1 cellular context compared by ENCODE assay signal in the genomic region with DNA sequence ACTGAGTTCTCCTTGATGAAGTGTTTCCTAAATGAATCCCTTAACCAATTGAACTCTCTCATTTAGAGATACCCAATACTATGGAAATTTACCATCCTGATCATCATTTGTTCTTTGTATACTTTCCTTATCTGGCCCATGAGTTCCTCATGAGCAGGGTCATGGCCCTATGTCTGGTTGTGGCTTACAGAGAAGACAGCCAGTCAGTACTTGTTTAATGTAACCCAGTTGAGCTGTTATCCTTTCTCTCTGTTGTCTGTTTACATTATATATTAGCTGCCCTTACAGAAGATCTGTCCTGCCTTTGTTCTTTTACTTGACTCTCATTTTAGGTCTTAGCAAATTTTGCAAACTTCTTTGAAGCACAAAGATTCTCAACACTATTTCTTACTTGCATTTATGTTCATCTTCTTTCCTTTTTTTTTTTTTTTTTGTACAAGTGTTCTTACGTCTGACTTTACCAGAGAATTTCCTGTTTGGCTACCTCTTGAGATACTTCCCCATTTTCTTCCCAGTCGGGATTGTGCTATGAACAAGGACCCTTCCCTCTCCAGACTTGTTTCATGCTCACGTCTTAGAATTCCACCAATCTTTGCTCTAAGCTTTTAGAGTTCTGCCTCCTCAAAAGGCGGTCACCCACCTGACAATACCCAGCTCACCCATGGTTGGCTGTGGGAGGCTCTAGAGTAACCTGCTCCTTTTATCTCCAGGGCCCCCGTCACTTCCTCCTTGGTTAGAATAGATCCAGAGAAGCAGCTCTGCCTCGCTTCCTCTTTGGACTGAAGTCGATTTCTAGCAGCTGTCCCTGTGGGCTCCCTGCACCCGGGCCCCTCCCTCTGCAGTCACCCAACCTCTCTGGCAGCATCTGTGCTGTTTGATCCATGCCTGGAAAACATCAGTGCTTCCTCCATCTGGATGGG.
TF ChIP-seq lines count a peak whose summit lies in the region.

No MANE protein-coding gene starts in this region.

TF ChIP-seq in WTC11, 78 proteins besides CTCF, POLR2A, EP300 and RAD21 (continued from another document):
- TF ChIP-seq, protein P1, sequence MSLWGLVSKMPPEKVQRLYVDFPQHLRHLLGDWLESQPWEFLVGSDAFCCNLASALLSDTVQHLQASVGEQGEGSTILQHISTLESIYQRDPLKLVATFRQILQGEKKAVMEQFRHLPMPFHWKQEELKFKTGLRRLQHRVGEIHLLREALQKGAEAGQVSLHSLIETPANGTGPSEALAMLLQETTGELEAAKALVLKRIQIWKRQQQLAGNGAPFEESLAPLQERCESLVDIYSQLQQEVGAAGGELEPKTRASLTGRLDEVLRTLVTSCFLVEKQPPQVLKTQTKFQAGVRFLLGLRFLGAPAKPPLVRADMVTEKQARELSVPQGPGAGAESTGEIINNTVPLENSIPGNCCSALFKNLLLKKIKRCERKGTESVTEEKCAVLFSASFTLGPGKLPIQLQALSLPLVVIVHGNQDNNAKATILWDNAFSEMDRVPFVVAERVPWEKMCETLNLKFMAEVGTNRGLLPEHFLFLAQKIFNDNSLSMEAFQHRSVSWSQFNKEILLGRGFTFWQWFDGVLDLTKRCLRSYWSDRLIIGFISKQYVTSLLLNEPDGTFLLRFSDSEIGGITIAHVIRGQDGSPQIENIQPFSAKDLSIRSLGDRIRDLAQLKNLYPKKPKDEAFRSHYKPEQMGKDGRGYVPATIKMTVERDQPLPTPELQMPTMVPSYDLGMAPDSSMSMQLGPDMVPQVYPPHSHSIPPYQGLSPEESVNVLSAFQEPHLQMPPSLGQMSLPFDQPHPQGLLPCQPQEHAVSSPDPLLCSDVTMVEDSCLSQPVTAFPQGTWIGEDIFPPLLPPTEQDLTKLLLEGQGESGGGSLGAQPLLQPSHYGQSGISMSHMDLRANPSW (CRISPR knock-in tag; conservative IDR thresholded peaks at IDR 0.05; ENCODE audit: low read depth): no peak
- TF ChIP-seq SP1 (CRISPR knock-in tag; conservative IDR thresholded peaks at IDR 0.05) (no peak), IRF2 (CRISPR knock-in tag; IDR thresholded peaks at IDR 0.05; ENCODE audit: borderline replicate concordance, low read depth) (no peak), ZNF232 (CRISPR knock-in tag; IDR thresholded peaks at IDR 0.05) (no peak), MAX (CRISPR knock-in tag; IDR thresholded peaks at IDR 0.05) (no peak)
- TF ChIP-seq, protein P2, sequence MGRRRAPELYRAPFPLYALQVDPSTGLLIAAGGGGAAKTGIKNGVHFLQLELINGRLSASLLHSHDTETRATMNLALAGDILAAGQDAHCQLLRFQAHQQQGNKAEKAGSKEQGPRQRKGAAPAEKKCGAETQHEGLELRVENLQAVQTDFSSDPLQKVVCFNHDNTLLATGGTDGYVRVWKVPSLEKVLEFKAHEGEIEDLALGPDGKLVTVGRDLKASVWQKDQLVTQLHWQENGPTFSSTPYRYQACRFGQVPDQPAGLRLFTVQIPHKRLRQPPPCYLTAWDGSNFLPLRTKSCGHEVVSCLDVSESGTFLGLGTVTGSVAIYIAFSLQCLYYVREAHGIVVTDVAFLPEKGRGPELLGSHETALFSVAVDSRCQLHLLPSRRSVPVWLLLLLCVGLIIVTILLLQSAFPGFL (CRISPR knock-in tag; IDR thresholded peaks at IDR 0.05; ENCODE audit: borderline replicate concordance): no peak
- TF ChIP-seq, protein P3, sequence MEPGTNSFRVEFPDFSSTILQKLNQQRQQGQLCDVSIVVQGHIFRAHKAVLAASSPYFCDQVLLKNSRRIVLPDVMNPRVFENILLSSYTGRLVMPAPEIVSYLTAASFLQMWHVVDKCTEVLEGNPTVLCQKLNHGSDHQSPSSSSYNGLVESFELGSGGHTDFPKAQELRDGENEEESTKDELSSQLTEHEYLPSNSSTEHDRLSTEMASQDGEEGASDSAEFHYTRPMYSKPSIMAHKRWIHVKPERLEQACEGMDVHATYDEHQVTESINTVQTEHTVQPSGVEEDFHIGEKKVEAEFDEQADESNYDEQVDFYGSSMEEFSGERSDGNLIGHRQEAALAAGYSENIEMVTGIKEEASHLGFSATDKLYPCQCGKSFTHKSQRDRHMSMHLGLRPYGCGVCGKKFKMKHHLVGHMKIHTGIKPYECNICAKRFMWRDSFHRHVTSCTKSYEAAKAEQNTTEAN (CRISPR knock-in tag; IDR thresholded peaks at IDR 0.05): no peak
